ENCODE assay signal across 9 cellular contexts in the genomic region with DNA sequence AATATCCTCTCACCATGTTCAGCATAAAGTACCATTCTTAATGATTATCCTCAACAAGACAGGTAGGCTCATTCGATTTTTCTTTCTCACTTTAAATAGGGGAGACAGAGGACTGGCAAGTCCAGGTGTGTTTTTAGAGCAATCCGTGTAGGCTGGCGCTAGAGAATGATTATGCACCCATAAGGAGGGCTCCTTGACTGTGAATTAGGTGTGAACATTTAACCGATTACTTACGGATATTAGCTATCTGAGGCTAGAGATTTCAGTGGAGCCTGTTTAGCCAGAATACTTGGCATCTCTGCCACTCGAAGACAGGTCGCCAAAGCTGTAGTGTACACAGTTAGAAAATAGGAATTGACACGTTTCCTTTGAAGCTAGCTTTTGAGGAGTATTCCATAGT. TPM values are rescaled to one million over a fixed set of nuclear protein-coding genes. Genes with fewer than 3 reads are reported as not detected.
DNase-seq lines count a peak whose midpoint lies in the region; ATAC-seq and TF ChIP-seq lines count a peak whose summit lies in the region.
"Had no signal": no experiment of that assay in that cellular context is flagged by ENCODE, and none has a peak within 500 bp of the region (broad histone marks: within the 10 kb centered on the region; RNA-seq: fewer than 3 reads in every experiment).

No MANE protein-coding gene starts in this region.

- peaks cover 0 to 6% of the 10 kb centered on the region in 2 donors for H3K9me3 ChIP-seq in left lung

- H3K27ac Mint-ChIP-seq in activated CD4-positive, alpha-beta T cell treated with anti-CD3 and anti-CD28 coated beads for 36 hours, result peak overlapping the region; percentile 47
- peak overlapping the region; percentile 9 for H3K27ac Mint-ChIP-seq in activated CD8-positive, alpha-beta T cell treated with anti-CD3 and anti-CD28 coated beads, Interleukin-2, amount 10 ng/mL, durations not matched to agents 7 days and 5 days

- peaks cover 7% of the 10 kb centered on the region for H3K9me3 Mint-ChIP-seq in activated CD4-positive, alpha-beta T cell treated with anti-CD3 and anti-CD28 coated beads for 36 hours (ENCODE audit: low read depth)
- peaks cover 5% of the 10 kb centered on the region for H3K9me3 Mint-ChIP-seq in activated CD8-positive, alpha-beta T cell treated with anti-CD3 and anti-CD28 coated beads, Interleukin-2, amount 10 ng/mL, durations not matched to agents 7 days and 5 days (ENCODE audit: insufficient read depth)

- H3K36me3 ChIP-seq in left lung, result peaks cover 0 to 31% of the 10 kb centered on the region in 2 donors

- intact Hi-C loops in activated CD4-positive, alpha-beta T cell treated with anti-CD3 and anti-CD28 coated beads for 36 hours (cut with DNase I, micrococcal nuclease), result loop anchor here (5.0 to 10.0 kb wide), 4 partner anchors 45 to 405 kb away; a partner anchor contains a TSS
- intact Hi-C loops in left lung (cut with DNase I), result loop anchor here (10.0 kb wide), 2 partner anchors 48 to 62 kb away; no protein-coding TSS in a partner anchor

- CTCF ChIA-PET in activated CD4-positive, alpha-beta T cell treated with anti-CD3 and anti-CD28 coated beads for 36 hours (lab: Charles Lee), result no interaction called here
- CTCF ChIA-PET in activated CD8-positive, alpha-beta T cell treated with anti-CD3 and anti-CD28 coated beads, Interleukin-2, amount 10 ng/mL, durations not matched to agents 7 days and 5 days (lab: Charles Lee), result interaction anchor here (1.2 to 1.8 kb wide), 2 partner anchors 11 to 55 kb away, joined by 3 to 4 read pairs; no protein-coding TSS in a partner anchor

- TF ChIP-seq CTCF in left lung (IDR thresholded peaks at IDR 0.05), result no peak

- ATAC-seq in activated CD4-positive, alpha-beta T cell treated with anti-CD3 and anti-CD28 coated beads for 36 hours, result no peak
- no peak for ATAC-seq in activated CD8-positive, alpha-beta T cell treated with anti-CD3 and anti-CD28 coated beads, Interleukin-2, amount 10 ng/mL, durations not matched to agents 7 days and 5 days
- ATAC-seq in left lung (no peak), HG03196 (IDR thresholded peaks at IDR 0.05; ENCODE audit: unreplicated experiment) (no peak), HG03378 (IDR thresholded peaks at IDR 0.05; ENCODE audit: unreplicated experiment) (no peak)

- no peaks in the 10 kb centered on the region for H3K27me3 Mint-ChIP-seq in activated CD4-positive, alpha-beta T cell treated with anti-CD3 and anti-CD28 coated beads for 36 hours
- H3K27me3 Mint-ChIP-seq in activated CD8-positive, alpha-beta T cell treated with anti-CD3 and anti-CD28 coated beads, Interleukin-2, amount 10 ng/mL, durations not matched to agents 7 days and 5 days (ENCODE audit: low read depth), result no peaks in the 10 kb centered on the region

- peak overlapping the region; percentile 7 to 78 for H3K4me3 ChIP-seq in left lung

- POLR2A ChIA-PET in activated CD4-positive, alpha-beta T cell treated with anti-CD3 and anti-CD28 coated beads for 36 hours (lab: Charles Lee), result no interaction called here
- POLR2A ChIA-PET in activated CD8-positive, alpha-beta T cell treated with anti-CD3 and anti-CD28 coated beads, Interleukin-2, amount 10 ng/mL, durations not matched to agents 7 days and 5 days (lab: Charles Lee), result interaction anchor here (1.3 to 1.7 kb wide), 2 partner anchors 15 to 46 kb away, joined by 3 to 4 read pairs; no protein-coding TSS in a partner anchor

- H3K4me1 ChIP-seq in left lung, result peaks cover 13 to 87% of the 10 kb centered on the region in 2 donors

- H3K27ac ChIP-seq in left lung (peak overlapping the region; percentile 88 to 99), temporal lobe (ENCODE audit: low read depth, low read length) (peak overlapping the region; percentile 78)

- peaks cover 41% of the 10 kb centered on the region for H3K36me3 Mint-ChIP-seq in activated CD4-positive, alpha-beta T cell treated with anti-CD3 and anti-CD28 coated beads for 36 hours (ENCODE audit: low read depth)
- peaks cover 69% of the 10 kb centered on the region for H3K36me3 Mint-ChIP-seq in activated CD8-positive, alpha-beta T cell treated with anti-CD3 and anti-CD28 coated beads, Interleukin-2, amount 10 ng/mL, durations not matched to agents 7 days and 5 days (ENCODE audit: low read depth)

- no peaks in the 10 kb centered on the region for H3K27me3 ChIP-seq in left lung

- no peak overlapping the region for H3K4me3 Mint-ChIP-seq in activated CD4-positive, alpha-beta T cell treated with anti-CD3 and anti-CD28 coated beads for 36 hours
- H3K4me3 Mint-ChIP-seq in activated CD8-positive, alpha-beta T cell treated with anti-CD3 and anti-CD28 coated beads, Interleukin-2, amount 10 ng/mL, durations not matched to agents 7 days and 5 days, result peak overlapping the region; percentile 90

- no peak for DNase-seq in activated CD4-positive, alpha-beta T cell treated with anti-CD3 and anti-CD28 coated beads for 36 hours
- DNase-seq in activated CD4-positive, alpha-beta T cell treated with anti-CD3 and anti-CD28 coated beads for 1 hour, result no peak
- no peak for DNase-seq in activated CD8-positive, alpha-beta T cell treated with anti-CD3 and anti-CD28 coated beads, Interleukin-2, amount 10 ng/mL, durations not matched to agents 7 days and 5 days
- DNase-seq in left lung, result no peak
- DNase-seq in NCI-H187 (lab: John Stamatoyannopoulos, UW), result no peak
- DNase-seq: NCI-H774 had no signal

- peaks cover 65% of the 10 kb centered on the region for H3K4me1 Mint-ChIP-seq in activated CD4-positive, alpha-beta T cell treated with anti-CD3 and anti-CD28 coated beads for 36 hours
- H3K4me1 Mint-ChIP-seq in activated CD8-positive, alpha-beta T cell treated with anti-CD3 and anti-CD28 coated beads, Interleukin-2, amount 10 ng/mL, durations not matched to agents 7 days and 5 days (ENCODE audit: low read depth), result peaks cover 78% of the 10 kb centered on the region

RNA-seq across cellular contexts. Expression of a gene that starts 1.9 kb away (rescaled TPM):
- 10 to 100 TPM; 44.2 to 67.0 TPM for total RNA-seq in activated CD4-positive, alpha-beta T cell treated with anti-CD3 and anti-CD28 coated beads for 36 hours
- 10 to 100 TPM; 86.5 to 88.8 TPM for total RNA-seq in activated CD8-positive, alpha-beta T cell treated with anti-CD3 and anti-CD28 coated beads, Interleukin-2, amount 10 ng/mL, durations not matched to agents 7 days and 5 days
- total RNA-seq in left lung, result 100 to 1,000 TPM in 1 of 2 donors, 10 to 100 TPM in 1; 84.7 to 151 TPM
- total RNA-seq in temporal lobe, result 80.4 TPM
